ENCODE assay signal across 9 cellular contexts in the genomic region with DNA sequence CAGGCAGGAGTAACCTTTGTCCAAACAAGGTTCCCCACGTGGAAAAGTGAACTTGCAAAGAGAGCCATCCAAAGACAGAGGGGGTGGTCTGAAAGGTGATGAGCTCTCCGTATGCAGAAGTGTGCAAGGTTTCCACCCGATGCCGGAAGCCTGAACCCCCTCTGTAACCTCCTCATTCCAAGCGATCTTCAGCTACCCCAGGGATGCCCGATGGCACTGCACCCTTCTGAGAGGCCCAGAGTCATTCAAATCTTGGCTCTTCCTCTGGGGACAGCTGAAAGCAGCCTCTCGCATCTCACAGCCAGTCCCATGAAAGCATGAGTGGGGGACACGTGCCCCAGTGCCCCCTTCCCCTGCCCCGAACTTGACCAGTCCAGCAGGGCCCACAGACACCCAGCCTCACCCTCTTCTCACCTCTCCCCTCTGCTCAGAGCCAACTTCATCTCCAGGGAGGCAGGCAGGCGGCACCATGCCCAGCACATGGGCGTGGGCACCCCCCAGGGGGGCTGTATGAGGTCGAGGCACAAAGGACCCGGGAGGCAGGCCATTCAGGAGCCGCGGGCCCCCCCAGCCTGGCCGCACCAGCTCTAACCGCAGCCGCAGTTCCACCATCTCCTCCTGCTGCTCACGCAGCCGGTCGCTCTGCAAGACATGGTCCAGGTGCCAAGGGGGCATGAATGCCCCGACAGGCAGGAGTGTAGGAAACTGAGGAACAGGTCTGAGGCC. TPM values are rescaled to one million over a fixed set of nuclear protein-coding genes. Genes with fewer than 3 reads are reported as not detected.
"Had no signal": no experiment of that assay in that cellular context is flagged by ENCODE, and none has a peak within 500 bp of the region (broad histone marks: within the 10 kb centered on the region; RNA-seq: fewer than 3 reads in every experiment).

No MANE protein-coding gene starts in this region.

- H3K27me3 ChIP-seq: colonic mucosa, heart left ventricle, upper lobe of right lung had no signal

- DNase-seq: esophagus squamous epithelium had no signal

- H3K27ac ChIP-seq: colonic mucosa, esophagus squamous epithelium, heart left ventricle, left ventricle myocardium inferior, skin epidermis, upper lobe of right lung had no signal

- H3K4me1 ChIP-seq: colonic mucosa, upper lobe of right lung had no signal

- H3K36me3 ChIP-seq: colonic mucosa, left ventricle myocardium inferior, upper lobe of right lung had no signal

- H3K9me3 ChIP-seq: colonic mucosa, esophagus squamous epithelium, heart left ventricle, left ventricle myocardium inferior, upper lobe of right lung had no signal

- H3K4me3 ChIP-seq: colonic mucosa, esophagus squamous epithelium, heart left ventricle, skin epidermis, upper lobe of right lung had no signal

RNA-seq across cellular contexts. Expression of gene PLIN1, which starts 32.6 kb away (rescaled TPM):
- total RNA-seq: SK-MEL-5 had no signal

RNA-seq across cellular contexts. Expression of gene WDR93, which starts 44.0 kb away (rescaled TPM):
- total RNA-seq: astrocyte, esophagus squamous epithelium, left ventricle myocardium inferior, neural crest cell, SK-MEL-5, upper lobe of right lung had no signal
